ENCODE assay signal across 1 cellular context in the genomic region with DNA sequence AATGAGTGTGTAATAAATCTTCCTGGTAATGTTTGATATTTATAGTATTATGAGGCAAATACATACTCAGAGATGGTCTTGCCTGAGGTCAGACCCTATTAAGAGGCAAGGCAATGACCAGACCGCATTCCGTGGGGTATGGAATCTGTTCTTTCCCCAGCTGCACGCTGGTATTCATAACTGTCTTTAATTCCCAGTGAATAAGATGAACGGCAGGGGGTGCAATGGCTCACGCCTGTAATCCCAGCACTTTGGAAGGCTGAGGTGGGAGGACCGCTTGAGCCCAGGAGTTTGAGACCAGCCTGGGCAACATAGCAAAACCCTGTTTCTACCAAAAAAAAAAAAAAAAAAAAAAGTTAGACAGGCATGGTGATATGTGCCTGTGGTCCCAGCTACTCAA.
TF ChIP-seq lines count a peak whose summit lies in the region.

No MANE protein-coding gene starts in this region.

TF ChIP-seq in GM23338, 12 proteins besides CTCF, POLR2A, EP300 and RAD21 (continued from another document):
- TF ChIP-seq, protein P1, sequence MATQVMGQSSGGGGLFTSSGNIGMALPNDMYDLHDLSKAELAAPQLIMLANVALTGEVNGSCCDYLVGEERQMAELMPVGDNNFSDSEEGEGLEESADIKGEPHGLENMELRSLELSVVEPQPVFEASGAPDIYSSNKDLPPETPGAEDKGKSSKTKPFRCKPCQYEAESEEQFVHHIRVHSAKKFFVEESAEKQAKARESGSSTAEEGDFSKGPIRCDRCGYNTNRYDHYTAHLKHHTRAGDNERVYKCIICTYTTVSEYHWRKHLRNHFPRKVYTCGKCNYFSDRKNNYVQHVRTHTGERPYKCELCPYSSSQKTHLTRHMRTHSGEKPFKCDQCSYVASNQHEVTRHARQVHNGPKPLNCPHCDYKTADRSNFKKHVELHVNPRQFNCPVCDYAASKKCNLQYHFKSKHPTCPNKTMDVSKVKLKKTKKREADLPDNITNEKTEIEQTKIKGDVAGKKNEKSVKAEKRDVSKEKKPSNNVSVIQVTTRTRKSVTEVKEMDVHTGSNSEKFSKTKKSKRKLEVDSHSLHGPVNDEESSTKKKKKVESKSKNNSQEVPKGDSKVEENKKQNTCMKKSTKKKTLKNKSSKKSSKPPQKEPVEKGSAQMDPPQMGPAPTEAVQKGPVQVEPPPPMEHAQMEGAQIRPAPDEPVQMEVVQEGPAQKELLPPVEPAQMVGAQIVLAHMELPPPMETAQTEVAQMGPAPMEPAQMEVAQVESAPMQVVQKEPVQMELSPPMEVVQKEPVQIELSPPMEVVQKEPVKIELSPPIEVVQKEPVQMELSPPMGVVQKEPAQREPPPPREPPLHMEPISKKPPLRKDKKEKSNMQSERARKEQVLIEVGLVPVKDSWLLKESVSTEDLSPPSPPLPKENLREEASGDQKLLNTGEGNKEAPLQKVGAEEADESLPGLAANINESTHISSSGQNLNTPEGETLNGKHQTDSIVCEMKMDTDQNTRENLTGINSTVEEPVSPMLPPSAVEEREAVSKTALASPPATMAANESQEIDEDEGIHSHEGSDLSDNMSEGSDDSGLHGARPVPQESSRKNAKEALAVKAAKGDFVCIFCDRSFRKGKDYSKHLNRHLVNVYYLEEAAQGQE (IDR thresholded peaks at IDR 0.05; ENCODE audit: unreplicated experiment) = no peak
- TF ChIP-seq CREB1 (CRISPR knock-in tag; IDR thresholded peaks at IDR 0.05; ENCODE audit: low read depth) = no peak
- no peak for TF ChIP-seq JUNB (IDR thresholded peaks at IDR 0.05; ENCODE audit: unreplicated experiment)
- TF ChIP-seq, protein P2, sequence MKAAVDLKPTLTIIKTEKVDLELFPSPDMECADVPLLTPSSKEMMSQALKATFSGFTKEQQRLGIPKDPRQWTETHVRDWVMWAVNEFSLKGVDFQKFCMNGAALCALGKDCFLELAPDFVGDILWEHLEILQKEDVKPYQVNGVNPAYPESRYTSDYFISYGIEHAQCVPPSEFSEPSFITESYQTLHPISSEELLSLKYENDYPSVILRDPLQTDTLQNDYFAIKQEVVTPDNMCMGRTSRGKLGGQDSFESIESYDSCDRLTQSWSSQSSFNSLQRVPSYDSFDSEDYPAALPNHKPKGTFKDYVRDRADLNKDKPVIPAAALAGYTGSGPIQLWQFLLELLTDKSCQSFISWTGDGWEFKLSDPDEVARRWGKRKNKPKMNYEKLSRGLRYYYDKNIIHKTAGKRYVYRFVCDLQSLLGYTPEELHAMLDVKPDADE (IDR thresholded peaks at IDR 0.05) = no peak
- TF ChIP-seq STAT1 (IDR thresholded peaks at IDR 0.05; ENCODE audit: unreplicated experiment) = no peak
- no peak for TF ChIP-seq ZNF114 (CRISPR knock-in tag; IDR thresholded peaks at IDR 0.05)
TF ChIP-seq in GM23338: peak in this region for 0.
